9 cellular contexts compared by ENCODE assay signal in the genomic region with DNA sequence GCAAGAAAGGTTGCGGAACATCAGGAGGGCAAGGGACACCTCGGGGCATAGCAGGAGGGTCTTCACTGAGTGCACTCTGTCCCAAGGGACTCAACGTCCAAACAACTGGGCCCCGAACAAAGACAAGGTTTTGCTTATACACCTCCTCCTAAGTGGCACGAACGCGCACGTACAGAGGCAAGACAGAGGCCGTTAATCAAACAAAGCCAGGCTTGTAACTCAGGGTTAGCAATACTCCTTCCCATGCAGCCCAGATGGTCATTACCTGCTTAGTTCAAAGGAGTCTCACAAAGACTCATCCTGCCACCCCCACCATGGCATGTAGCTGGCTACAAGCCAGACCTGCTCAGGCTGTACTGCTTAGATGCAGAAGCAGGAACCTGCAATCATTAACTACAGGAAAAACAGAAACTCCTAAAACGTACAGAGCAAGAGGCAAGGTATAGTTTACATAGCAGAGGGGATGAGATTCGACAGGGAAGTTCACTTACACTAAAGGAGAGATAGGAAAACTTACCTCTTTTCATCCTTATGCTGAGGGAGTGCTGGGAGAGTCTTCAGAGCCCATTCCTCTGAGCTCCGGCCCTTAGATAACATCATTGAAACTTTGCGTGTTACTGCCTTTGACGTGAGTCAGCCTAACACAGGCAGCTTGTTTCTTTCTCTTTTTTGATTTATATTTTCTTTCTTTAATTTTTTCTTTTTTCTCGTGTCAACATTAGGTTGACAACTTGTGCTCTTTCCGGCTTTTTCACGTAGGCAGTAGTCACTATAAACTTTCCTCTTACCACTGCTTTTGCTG.
DNase-seq lines count a peak whose midpoint lies in the region; ATAC-seq, FAIRE-seq and TF ChIP-seq lines count a peak whose summit lies in the region.
"Had no signal": no experiment of that assay in that cellular context is flagged by ENCODE, and none has a peak within 500 bp of the region (broad histone marks: within the 10 kb centered on the region; RNA-seq: fewer than 3 reads in every experiment).

No MANE protein-coding gene starts in this region.

- TF ChIP-seq CTCF in A549 (IDR thresholded peaks at IDR 0.05) (no peak), WERI-Rb-1 (IDR thresholded peaks at IDR 0.05; ENCODE audit: low read depth, low read length) (no peak)

- ATAC-seq in A549 (peak; percentile 55 to 72), GM18909 (IDR thresholded peaks at IDR 0.05; ENCODE audit: poor library complexity, unreplicated experiment) (peak; percentile 51), esophagus mucosa (peak; percentile 29)

- no peaks in the 10 kb centered on the region for H3K36me3 ChIP-seq in WERI-Rb-1
- H3K36me3 ChIP-seq: cardiac muscle cell had no signal

- H3K4me3 ChIP-seq in A549, result peak overlapping the region; percentile 64
- H3K4me3 ChIP-seq in WERI-Rb-1 (ENCODE audit: low read depth, low read length), result no peak overlapping the region
- H3K4me3 ChIP-seq: cardiac muscle cell had no signal

- peak; percentile 62 to 88 for DNase-seq in A549 (ENCODE audit: low read depth in 1 of 2, low spot score in 1 of 2)
- DNase-seq in HuH-7.5 (ENCODE audit: low spot score), result peak; percentile 42
- DNase-seq in WERI-Rb-1, result peak; percentile 30
- peak; percentile 47 to 53 for DNase-seq in stimulated activated CD4-positive, alpha-beta T cell treated with anti-CD3 and anti-CD28 coated beads, Interleukin-2, amount 100 ng/mL, for 24 hours
- DNase-seq in NCI-H446 treated with DMSO at 0.1 percent for 48 hours (lab: John Stamatoyannopoulos, UW), result no peak
- no peak for DNase-seq in globus pallidus (ENCODE audit: low spot score)

- H3K27ac ChIP-seq in A549 (peak overlapping the region; percentile 78 to 88), WERI-Rb-1 (no peak overlapping the region)
- H3K27ac ChIP-seq: cardiac muscle cell had no signal

- no peaks in the 10 kb centered on the region for H3K9me3 ChIP-seq in A549
- H3K9me3 ChIP-seq in WERI-Rb-1 (ENCODE audit: severe bottlenecking), result no peaks in the 10 kb centered on the region

- no peak for FAIRE-seq in A549 (lab: Jason Lieb, UNC)

- CTCF ChIA-PET in A549 (lab: Yijun Ruan, JAX), result interaction anchor here (0.6 to 1.4 kb wide), 4 partner anchors 15 to 79 kb away, joined by 3 to 6 read pairs (median 4); no protein-coding TSS in a partner anchor

- WGBS in A549 (ENCODE audit: missing lambda C conversion rate), result 3% methylated on average over 12 of the region's 17 CpGs

- no peak for TF ChIP-seq EP300 in A549 (IDR thresholded peaks at IDR 0.05)

- POLR2A ChIA-PET in A549 (lab: Yijun Ruan, JAX), result no interaction called here

- peak overlapping the region; percentile 98 for H3K4me2 ChIP-seq in A549

- no peak for TF ChIP-seq POLR2A in A549 (IDR thresholded peaks at IDR 0.05; ENCODE audit: low read length)

- H3K4me1 ChIP-seq in A549, result peaks cover 35% of the 10 kb centered on the region; the same call in 2 of the 3 replicates

- TF ChIP-seq RAD21 in A549 (conservative IDR thresholded peaks at IDR 0.05 in 1 of 2, IDR thresholded peaks at IDR 0.05 in 1 of 2), result no peak

- H3K27me3 ChIP-seq in WERI-Rb-1 (ENCODE audit: insufficient read depth, low read depth, severe bottlenecking), result peaks cover 89% of the 10 kb centered on the region
- H3K27me3 ChIP-seq: cardiac muscle cell had no signal

TF ChIP-seq in A549, 52 proteins besides CTCF, POLR2A, EP300 and RAD21:
- TF ChIP-seq MYC (IDR thresholded peaks at IDR 0.05; ENCODE audit: borderline replicate concordance, low read length), result no peak
- TF ChIP-seq, protein P1, sequence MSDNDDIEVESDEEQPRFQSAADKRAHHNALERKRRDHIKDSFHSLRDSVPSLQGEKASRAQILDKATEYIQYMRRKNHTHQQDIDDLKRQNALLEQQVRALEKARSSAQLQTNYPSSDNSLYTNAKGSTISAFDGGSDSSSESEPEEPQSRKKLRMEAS (IDR thresholded peaks at IDR 0.05), result peak; percentile 18; the same call in 1 of the 2 replicates
- TF ChIP-seq, protein P2, sequence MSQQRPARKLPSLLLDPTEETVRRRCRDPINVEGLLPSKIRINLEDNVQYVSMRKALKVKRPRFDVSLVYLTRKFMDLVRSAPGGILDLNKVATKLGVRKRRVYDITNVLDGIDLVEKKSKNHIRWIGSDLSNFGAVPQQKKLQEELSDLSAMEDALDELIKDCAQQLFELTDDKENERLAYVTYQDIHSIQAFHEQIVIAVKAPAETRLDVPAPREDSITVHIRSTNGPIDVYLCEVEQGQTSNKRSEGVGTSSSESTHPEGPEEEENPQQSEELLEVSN (IDR thresholded peaks at IDR 0.05; ENCODE audit: borderline replicate concordance, low read depth), result no peak
- no peak for TF ChIP-seq ZNF302 (CRISPR knock-in tag; IDR thresholded peaks at IDR 0.05)
- no peak for TF ChIP-seq RFX5 (IDR thresholded peaks at IDR 0.05)
- no peak for TF ChIP-seq SREBF2 (IDR thresholded peaks at IDR 0.05)
- no peak for TF ChIP-seq KDM1A (IDR thresholded peaks at IDR 0.05; ENCODE audit: low read depth)
- TF ChIP-seq, protein P3, sequence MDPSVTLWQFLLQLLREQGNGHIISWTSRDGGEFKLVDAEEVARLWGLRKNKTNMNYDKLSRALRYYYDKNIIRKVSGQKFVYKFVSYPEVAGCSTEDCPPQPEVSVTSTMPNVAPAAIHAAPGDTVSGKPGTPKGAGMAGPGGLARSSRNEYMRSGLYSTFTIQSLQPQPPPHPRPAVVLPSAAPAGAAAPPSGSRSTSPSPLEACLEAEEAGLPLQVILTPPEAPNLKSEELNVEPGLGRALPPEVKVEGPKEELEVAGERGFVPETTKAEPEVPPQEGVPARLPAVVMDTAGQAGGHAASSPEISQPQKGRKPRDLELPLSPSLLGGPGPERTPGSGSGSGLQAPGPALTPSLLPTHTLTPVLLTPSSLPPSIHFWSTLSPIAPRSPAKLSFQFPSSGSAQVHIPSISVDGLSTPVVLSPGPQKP (IDR thresholded peaks at IDR 0.05; ENCODE audit: low read depth, low read length), result no peak
- no peak for TF ChIP-seq CHD2 (IDR thresholded peaks at IDR 0.05; ENCODE audit: low read length, partially characterized antibody)
- TF ChIP-seq, protein P4, sequence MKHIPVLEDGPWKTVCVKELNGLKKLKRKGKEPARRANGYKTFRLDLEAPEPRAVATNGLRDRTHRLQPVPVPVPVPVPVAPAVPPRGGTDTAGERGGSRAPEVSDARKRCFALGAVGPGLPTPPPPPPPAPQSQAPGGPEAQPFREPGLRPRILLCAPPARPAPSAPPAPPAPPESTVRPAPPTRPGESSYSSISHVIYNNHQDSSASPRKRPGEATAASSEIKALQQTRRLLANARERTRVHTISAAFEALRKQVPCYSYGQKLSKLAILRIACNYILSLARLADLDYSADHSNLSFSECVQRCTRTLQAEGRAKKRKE (CRISPR knock-in tag; IDR thresholded peaks at IDR 0.05; ENCODE audit: low read depth), result no peak
- no peak for TF ChIP-seq HOXA7 (CRISPR knock-in tag; IDR thresholded peaks at IDR 0.05)
- TF ChIP-seq TFCP2L1 (CRISPR knock-in tag; IDR thresholded peaks at IDR 0.05), result no peak
- no peak for TF ChIP-seq NPAS2 (CRISPR knock-in tag; IDR thresholded peaks at IDR 0.05; ENCODE audit: borderline replicate concordance)
- peak; percentile 32; the same call in 1 of the 2 replicates for TF ChIP-seq GATA3 (IDR thresholded peaks at IDR 0.05; ENCODE audit: borderline replicate concordance)
- no peak for TF ChIP-seq NFE2L2 (conservative IDR thresholded peaks at IDR 0.05; ENCODE audit: low read length)
- no peak for TF ChIP-seq ZFP36 (IDR thresholded peaks at IDR 0.05; ENCODE audit: borderline replicate concordance, partially characterized antibody)
- no peak for TF ChIP-seq RCOR1 (IDR thresholded peaks at IDR 0.05; ENCODE audit: low read depth, low read length)

Comparison
In these comparisons a context has a peak if more than half of its experiments do, and no peak if none do; other contexts are left out.
1. DNase-seq: peak in A549 (2 of 2), HuH-7.5 (single experiment), WERI-Rb-1 (single experiment) and stimulated activated CD4-positive, alpha-beta T cell treated with anti-CD3 and anti-CD28 coated beads, Interleukin-2, amount 100 ng/mL, for 24 hours (2 of 2); none in NCI-H446 treated with DMSO at 0.1 percent for 48 hours (single experiment) and globus pallidus (single experiment).
2. Peak in every context shown above with its lines, with median percentiles within 50 percentile points of each other: ATAC-seq.